8 cellular contexts compared by ENCODE assay signal in genomic region chr1:9593147-9593491, GRCh38. TPM values are rescaled to one million over a fixed set of nuclear protein-coding genes. Genes with fewer than 3 reads are reported as not detected.
DNase-seq lines count a peak whose midpoint lies in the region; ATAC-seq and TF ChIP-seq lines count a peak whose summit lies in the region.
"Had no signal": no experiment of that assay in that cellular context is flagged by ENCODE, and none has a peak within 500 bp of the region (broad histone marks: within the 10 kb centered on the region; RNA-seq: fewer than 3 reads in every experiment).

No MANE protein-coding gene starts in this region.

- H3K27ac ChIP-seq in H9 (ENCODE audit: insufficient read length, low read depth, low read length): no peak overlapping the region
- peak overlapping the region; percentile 34 for H3K27ac ChIP-seq in RWPE2 (ENCODE audit: poor library complexity, severe bottlenecking)
- peak overlapping the region; percentile 67 for H3K27ac ChIP-seq in fibroblast of lung (ENCODE audit: insufficient read depth, low read length)
- peak overlapping the region; percentile 77 to 84 (median 82) for H3K27ac ChIP-seq in gastrocnemius medialis
- H3K27ac ChIP-seq in gastroesophageal sphincter: peak overlapping the region in 2 of 4 donors; percentile 35 to 43

- ATAC-seq in RWPE2 (ENCODE audit: low read depth) (no peak), gastrocnemius medialis (no peak), gastroesophageal sphincter (no peak), HG03135 (IDR thresholded peaks at IDR 0.05; ENCODE audit: unreplicated experiment) (no peak)

- DNase-seq in H9 (no peak), RWPE2 (ENCODE audit: low spot score) (no peak), fibroblast of lung (ENCODE audit: low read depth in 2 of 2) (no peak), gastrocnemius medialis (no peak), HCEC 1CT (no peak)
- DNase-seq: activated T-cell treated with anti-CD3 and anti-CD28 coated beads for 4 hours had no signal

- H3K4me3 ChIP-seq in RWPE2 (ENCODE audit: severe bottlenecking) (no peak overlapping the region), fibroblast of lung (replicated peaks in 1 of 4; ENCODE audit: control extremely low read depth in 1 of 4, insufficient read depth in 1 of 4, low read depth in 3 of 4, low read length in 4 of 4) (no peak overlapping the region), gastrocnemius medialis (peak overlapping the region in 3 of 4 donors; percentile 2 to 19 (median 13)), gastroesophageal sphincter (no peak overlapping the region)

- no peak overlapping the region for H4K91ac ChIP-seq in H9 (ENCODE audit: insufficient read length, low read depth, low read length)

- in situ Hi-C loops in gastrocnemius medialis (cut with MboI; ENCODE audit: low sequenced_read_pairs in 4 of 4): no loop called here

- H3K27ac Mint-ChIP-seq in H9: peak overlapping the region in 2 of 3 experiments; percentile 57 to 84; a peak in 2 of 7 replicates

- no peak overlapping the region for H2BK20ac ChIP-seq in H9 (ENCODE audit: low read depth, low read length, poor library complexity, severe bottlenecking)

- no CpG with 5 or more reads among the region's 9 CpGs for WGBS in H9 (ENCODE audit: extremely low coverage, insufficient read length, low lambda C conversion rate)
- no CpG with 5 or more reads among the region's 9 CpGs for WGBS in gastroesophageal sphincter (ENCODE audit: low coverage in 1 of 2), 2 donors

- no peak overlapping the region for H4K8ac ChIP-seq in H9 (replicated peaks; ENCODE audit: insufficient read length, low read depth, low read length)

- no peaks in the 10 kb centered on the region for H4K20me1 ChIP-seq in H9 (ENCODE audit: control insufficient read depth, insufficient read depth, insufficient read length)
- H4K20me1 ChIP-seq in fibroblast of lung (ENCODE audit: control insufficient read depth, extremely low read depth, insufficient read depth, low read length): no peaks in the 10 kb centered on the region

- peaks cover 32 to 42% of the 10 kb centered on the region in 2 experiments for H3K4me1 Mint-ChIP-seq in H9

- no peak overlapping the region for H2BK15ac ChIP-seq in H9 (ENCODE audit: low read depth, low read length)

- no peak overlapping the region for H2AFZ ChIP-seq in H9 (ENCODE audit: low read length)
- no peak overlapping the region for H2AFZ ChIP-seq in fibroblast of lung (ENCODE audit: low read length)

- no peak overlapping the region for H2AK5ac ChIP-seq in H9 (ENCODE audit: insufficient read length, low read length)

- peaks cover 3% of the 10 kb centered on the region; the same call in 1 of the 2 replicates for H3K27me3 Mint-ChIP-seq in H9 (ENCODE audit: low read depth)

- intact Hi-C loops in gastrocnemius medialis (cut with DNase I; ENCODE audit: low total_unique reads): loop anchor here (10.0 kb wide), 1 partner anchor 232 kb away; the partner anchor contains the start of gene CLSTN1

- H3K23me2 ChIP-seq in H9 (ENCODE audit: insufficient read length, low read depth, low read length, poor library complexity, severe bottlenecking): peaks cover 9% of the 10 kb centered on the region

- no peak overlapping the region for H2BK5ac ChIP-seq in H9 (ENCODE audit: insufficient read length, low read length)

- H3K9me3 ChIP-seq in H9 (ENCODE audit: control insufficient read depth, low read depth, low read length) (no peaks in the 10 kb centered on the region), RWPE2 (ENCODE audit: severe bottlenecking) (no peaks in the 10 kb centered on the region), fibroblast of lung (ENCODE audit: control insufficient read depth, insufficient read depth, low read depth, low read length) (no peaks in the 10 kb centered on the region), gastrocnemius medialis (no peaks in the 10 kb centered on the region), gastroesophageal sphincter (no peaks in the 10 kb centered on the region)

- H2BK12ac ChIP-seq in H9 (ENCODE audit: insufficient read length, low read depth, low read length): no peak overlapping the region

- H3K4me1 ChIP-seq in H9 (ENCODE audit: insufficient read depth, low read length) (peaks cover 5% of the 10 kb centered on the region; the same call in 1 of the 2 replicates), RWPE2 (ENCODE audit: insufficient read depth, poor library complexity, severe bottlenecking) (peaks cover 11% of the 10 kb centered on the region), fibroblast of lung (ENCODE audit: control insufficient read depth, extremely low read depth, insufficient read depth, low read length) (peaks cover 13% of the 10 kb centered on the region), gastrocnemius medialis (peaks cover 75 to 78% of the 10 kb centered on the region in 2 donors), gastroesophageal sphincter (peaks cover 0 to 82% (median 15%) of the 10 kb centered on the region in 3 donors)

- no peak overlapping the region for H3K23ac ChIP-seq in H9 (ENCODE audit: insufficient read length, low read depth, low read length)

- no peak overlapping the region for H3K56ac ChIP-seq in H9 (ENCODE audit: insufficient read length, low read depth, low read length)

- H3K4me3 Mint-ChIP-seq in H9: no peak overlapping the region

- H3K79me2 ChIP-seq in H9 (ENCODE audit: insufficient read depth, low read length) (peaks cover 14% of the 10 kb centered on the region; the same call in 1 of the 2 replicates), fibroblast of lung (ENCODE audit: control insufficient read depth, insufficient read depth, low read length) (peaks cover 45% of the 10 kb centered on the region)

- H2BK120ac ChIP-seq in H9 (ENCODE audit: low read depth, low read length, poor library complexity, severe bottlenecking): no peak overlapping the region

- no peak for TF ChIP-seq POLR2A in gastrocnemius medialis (IDR thresholded peaks at IDR 0.05)
- TF ChIP-seq POLR2A in gastroesophageal sphincter (IDR thresholded peaks at IDR 0.05): no peak

- H3K36me3 ChIP-seq in RWPE2 (ENCODE audit: low read depth) (0 out of 2 replicates have a peak, but pooled peaks cover 4% of the 10 kb centered on the region), fibroblast of lung (ENCODE audit: control insufficient read depth, insufficient read depth, low read length) (peaks cover 4% of the 10 kb centered on the region), gastrocnemius medialis (peaks cover 0 to 13% of the 10 kb centered on the region in 2 donors), gastroesophageal sphincter (peaks cover 0 to 17% of the 10 kb centered on the region in 2 donors)

- TF ChIP-seq CTCF in H9 (conservative IDR thresholded peaks at IDR 0.05) (no peak), RWPE2 (IDR thresholded peaks at IDR 0.05; ENCODE audit: poor library complexity, severe bottlenecking) (no peak), fibroblast of lung (conservative IDR thresholded peaks at IDR 0.05 in 1 of 2, IDR thresholded peaks at IDR 0.05 in 1 of 2; ENCODE audit: low read depth in 1 of 2, low read length in 2 of 2) (no peak), gastrocnemius medialis (IDR thresholded peaks at IDR 0.05 in 4 of 5, conservative IDR thresholded peaks at IDR 0.05 in 1 of 5) (no peak), gastroesophageal sphincter (IDR thresholded peaks at IDR 0.05) (no peak)

- H3K9ac ChIP-seq in H9 (ENCODE audit: extremely low read depth, insufficient read length, low read length) (no peak overlapping the region), fibroblast of lung (ENCODE audit: insufficient read depth, low read length) (peak overlapping the region; percentile 23)

- TF ChIP-seq EP300 in gastroesophageal sphincter (IDR thresholded peaks at IDR 0.05): no peak

- no peak overlapping the region for H3K4ac ChIP-seq in H9 (ENCODE audit: low read depth, low read length)

- H3K4me2 ChIP-seq in H9 (ENCODE audit: insufficient read depth, insufficient read length, low read length): no peak overlapping the region
- peak overlapping the region; percentile 13 for H3K4me2 ChIP-seq in fibroblast of lung (ENCODE audit: extremely low read depth, insufficient read depth, low read length)

- H3K79me1 ChIP-seq in H9 (ENCODE audit: insufficient read depth, low read depth, low read length, poor library complexity, severe bottlenecking): peaks cover 12% of the 10 kb centered on the region

- no peak overlapping the region for H3K18ac ChIP-seq in H9 (ENCODE audit: insufficient read length, low read depth, low read length)

- H4K5ac ChIP-seq in H9 (ENCODE audit: insufficient read length, low read depth, low read length): no peak overlapping the region

- H3T11ph ChIP-seq in H9 (ENCODE audit: low read length): no peak overlapping the region

- H3K36me3 Mint-ChIP-seq in H9 (ENCODE audit: insufficient read depth in 1 of 3, low read depth in 3 of 3): peaks cover 5 to 20% (median 10%) of the 10 kb centered on the region in 3 experiments; a peak in 6 of 7 replicates

- H3K14ac ChIP-seq in H9 (ENCODE audit: insufficient read depth, low read length): no peak overlapping the region

- H3K27me3 ChIP-seq in H9 (ENCODE audit: insufficient read depth, low read length): no peaks in the 10 kb centered on the region
- H3K27me3 ChIP-seq in RWPE2 (ENCODE audit: insufficient read depth, poor library complexity, severe bottlenecking): no peaks in the 10 kb centered on the region
- no peaks in the 10 kb centered on the region for H3K27me3 ChIP-seq in fibroblast of lung (ENCODE audit: control insufficient read depth, insufficient read depth, low read length)
- H3K27me3 ChIP-seq in gastrocnemius medialis: no peaks in the 10 kb centered on the region
- H3K27me3 ChIP-seq in gastroesophageal sphincter: no peaks in the 10 kb centered on the region

- H3K9me3 Mint-ChIP-seq in H9: peaks cover 0 to 1% of the 10 kb centered on the region in 2 experiments; a peak in 2 of 5 replicates

RNA-seq across cellular contexts. Expression of gene TMEM201, which starts 4.4 kb away (rescaled TPM):
- total RNA-seq in H9 (2021): 31.0 and 31.3 TPM in 2 replicates
- 2.8 TPM in 2 replicates for total RNA-seq in fibroblast of lung
- 1.7 and 3.2 TPM in 2 replicates for polyA plus RNA-seq in fibroblast of lung
- polyA plus RNA-seq in fibroblast of lung (2012): 4.1 and 9.0 TPM in 2 replicates
- 11.8 and 14.4 TPM in 2 replicates for polyA minus RNA-seq in fibroblast of lung (ENCODE audit: low replicate concordance)
- total RNA-seq in gastrocnemius medialis: 10 to 100 TPM; 21.5 to 67.6 (median 31.7) TPM
- total RNA-seq in gastroesophageal sphincter: 1 to 10 TPM; 4.4 to 9.3 (median 5.5) TPM

RNA-seq across cellular contexts. Expression of gene SLC25A33, which starts 53.9 kb away (rescaled TPM):
- total RNA-seq in H9 (2021) (8.8 and 9.4 TPM in 2 replicates), fibroblast of lung (4.8 and 4.9 TPM in 2 replicates), gastrocnemius medialis (10 to 100 TPM; 40.3 to 88.6 (median 49.1) TPM), gastroesophageal sphincter (10 to 100 TPM in 2 of 4 donors, 1 to 10 TPM in 2; 7.0 to 11.5 (median 10.5) TPM)
- 3.5 and 4.6 TPM in 2 replicates for polyA plus RNA-seq in fibroblast of lung
- 2.8 and 4.4 TPM in 2 replicates for polyA plus RNA-seq in fibroblast of lung (2012)
- polyA minus RNA-seq in fibroblast of lung (ENCODE audit: low replicate concordance): 1.9 and 2.0 TPM in 2 replicates

RNA-seq across cellular contexts. Expression of gene PIK3CD, which starts 58.4 kb away (rescaled TPM):
- total RNA-seq in H9 (2021): 10.0 and 10.6 TPM in 2 replicates
- total RNA-seq in fibroblast of lung: 4.6 and 6.4 TPM in 2 replicates
- polyA plus RNA-seq in fibroblast of lung: 2.8 TPM in 2 replicates
- 3.5 and 4.1 TPM in 2 replicates for polyA plus RNA-seq in fibroblast of lung (2012)
- polyA minus RNA-seq in fibroblast of lung (ENCODE audit: low replicate concordance): 6.2 and 10.6 TPM in 2 replicates
- 1 to 10 TPM in 2 of 4 donors, under 1 TPM in 2; 0.66 to 2.3 (median 1.3) TPM for total RNA-seq in gastrocnemius medialis
- total RNA-seq in gastroesophageal sphincter: 10 to 100 TPM in 3 of 4 donors, 1 to 10 TPM in 1; 8.2 to 18.2 (median 15.4) TPM

Comparison
In these comparisons a context has a peak if more than half of its experiments do, and no peak if none do; other contexts are left out.
1. H3K4me3 ChIP-seq: peak in gastrocnemius medialis (3 of 4); none in RWPE2 (single experiment), fibroblast of lung (0 of 4) and gastroesophageal sphincter (0 of 2).